Comparison of ENCODE assay signal across 1 cellular context in genomic region chr1:1307908-1308755, GRCh38.
TF ChIP-seq lines count a peak whose summit lies in the region.

Gene ACAP3 (minus strand): TSS chr1:1307930. CDS start chr1:1307815, 115 bp downstream.
Gene PUSL1 (plus strand): TSS chr1:1308597. CDS start chr1:1308644, 47 bp downstream.

TF ChIP-seq in HepG2, 621 proteins besides CTCF, POLR2A, EP300 and RAD21 (continued from another document and continues in another):
- 0 out of 2 replicates have a peak, but pooled peaks have one; percentile 17 for TF ChIP-seq CSRNP2 (CRISPR knock-in tag; conservative IDR thresholded peaks at IDR 0.05; ENCODE audit: low read depth)
- no peak for TF ChIP-seq ZNF713 (CRISPR knock-in tag; IDR thresholded peaks at IDR 0.05)
- TF ChIP-seq CC2D1A (CRISPR knock-in tag; IDR thresholded peaks at IDR 0.05): no peak
- 0 out of 2 replicates have a peak, but pooled peaks have one; percentile 23 for TF ChIP-seq ZKSCAN8 (CRISPR knock-in tag; IDR thresholded peaks at IDR 0.05; ENCODE audit: borderline replicate concordance)
- no peak for TF ChIP-seq ZNF326 (CRISPR knock-in tag; IDR thresholded peaks at IDR 0.05; ENCODE audit: borderline replicate concordance)
- 0 out of 2 replicates have a peak, but pooled peaks have one; percentile 41 for TF ChIP-seq YEATS2 (CRISPR knock-in tag; IDR thresholded peaks at IDR 0.05; ENCODE audit: borderline replicate concordance)
- TF ChIP-seq ZKSCAN5 (CRISPR knock-in tag; IDR thresholded peaks at IDR 0.05): no peak
- TF ChIP-seq SETDB1 (CRISPR knock-in tag; IDR thresholded peaks at IDR 0.05; ENCODE audit: borderline replicate concordance): no peak
- no peak for TF ChIP-seq RBAK (CRISPR knock-in tag; IDR thresholded peaks at IDR 0.05)
- TF ChIP-seq ZNF543 (CRISPR knock-in tag; IDR thresholded peaks at IDR 0.05): peak; percentile 48; the same call in 1 of the 2 replicates
- TF ChIP-seq FOXJ3 (CRISPR knock-in tag; IDR thresholded peaks at IDR 0.05; ENCODE audit: borderline replicate concordance): no peak
- no peak for TF ChIP-seq ZNF382 (CRISPR knock-in tag; IDR thresholded peaks at IDR 0.05; ENCODE audit: borderline replicate concordance)
- TF ChIP-seq ZNF672 (CRISPR knock-in tag; IDR thresholded peaks at IDR 0.05): no peak
- TF ChIP-seq ETS1 (CRISPR knock-in tag; IDR thresholded peaks at IDR 0.05): 0 out of 2 replicates have a peak, but pooled peaks have one; percentile 63
- no peak for TF ChIP-seq ZBTB3 (CRISPR knock-in tag; IDR thresholded peaks at IDR 0.05; ENCODE audit: borderline replicate concordance, low read depth)
- TF ChIP-seq ZNF33A (CRISPR knock-in tag; IDR thresholded peaks at IDR 0.05; ENCODE audit: borderline replicate concordance): no peak
- peak; percentile 93 for TF ChIP-seq MYC (CRISPR knock-in tag; IDR thresholded peaks at IDR 0.05; ENCODE audit: borderline replicate concordance)
- no peak for TF ChIP-seq KDM1A (CRISPR knock-in tag; IDR thresholded peaks at IDR 0.05)
- TF ChIP-seq TOPORS (CRISPR knock-in tag; IDR thresholded peaks at IDR 0.05): no peak
- TF ChIP-seq ZNF274 (CRISPR knock-in tag; IDR thresholded peaks at IDR 0.05): no peak
- peak; percentile 87 for TF ChIP-seq ZNF800 (CRISPR knock-in tag; IDR thresholded peaks at IDR 0.05)
- TF ChIP-seq ZNF839 (CRISPR knock-in tag; IDR thresholded peaks at IDR 0.05; ENCODE audit: borderline replicate concordance): no peak
- TF ChIP-seq ZNF670 (CRISPR knock-in tag; IDR thresholded peaks at IDR 0.05; ENCODE audit: borderline replicate concordance): no peak
- no peak for TF ChIP-seq FUBP1 (CRISPR knock-in tag; IDR thresholded peaks at IDR 0.05; ENCODE audit: borderline replicate concordance)
- TF ChIP-seq ZMYM4 (CRISPR knock-in tag; IDR thresholded peaks at IDR 0.05): peak; percentile 62; the same call in 1 of the 2 replicates
- TF ChIP-seq ZNF598 (CRISPR knock-in tag; IDR thresholded peaks at IDR 0.05; ENCODE audit: borderline replicate concordance): no peak; the same call in 1 of the 2 replicates
- TF ChIP-seq PAWR (CRISPR knock-in tag; IDR thresholded peaks at IDR 0.05; ENCODE audit: borderline replicate concordance): no peak
- no peak for TF ChIP-seq SMAD1 (CRISPR knock-in tag; IDR thresholded peaks at IDR 0.05; ENCODE audit: borderline replicate concordance, low read depth)
- no peak for TF ChIP-seq ATF1 (CRISPR knock-in tag; IDR thresholded peaks at IDR 0.05)
- no peak; the same call in 1 of the 2 replicates for TF ChIP-seq TEF (CRISPR knock-in tag; IDR thresholded peaks at IDR 0.05)
- peak; percentile 86 for TF ChIP-seq GABPB1 (CRISPR knock-in tag; IDR thresholded peaks at IDR 0.05)
- no peak for TF ChIP-seq NFKBIZ (CRISPR knock-in tag; IDR thresholded peaks at IDR 0.05)
- TF ChIP-seq HOXD1 (CRISPR knock-in tag; IDR thresholded peaks at IDR 0.05): peak; percentile 76; the same call in 1 of the 2 replicates
- peak; percentile 49; the same call in 1 of the 2 replicates for TF ChIP-seq NR2C2 (CRISPR knock-in tag; IDR thresholded peaks at IDR 0.05; ENCODE audit: borderline replicate concordance)
- TF ChIP-seq, protein P1, sequence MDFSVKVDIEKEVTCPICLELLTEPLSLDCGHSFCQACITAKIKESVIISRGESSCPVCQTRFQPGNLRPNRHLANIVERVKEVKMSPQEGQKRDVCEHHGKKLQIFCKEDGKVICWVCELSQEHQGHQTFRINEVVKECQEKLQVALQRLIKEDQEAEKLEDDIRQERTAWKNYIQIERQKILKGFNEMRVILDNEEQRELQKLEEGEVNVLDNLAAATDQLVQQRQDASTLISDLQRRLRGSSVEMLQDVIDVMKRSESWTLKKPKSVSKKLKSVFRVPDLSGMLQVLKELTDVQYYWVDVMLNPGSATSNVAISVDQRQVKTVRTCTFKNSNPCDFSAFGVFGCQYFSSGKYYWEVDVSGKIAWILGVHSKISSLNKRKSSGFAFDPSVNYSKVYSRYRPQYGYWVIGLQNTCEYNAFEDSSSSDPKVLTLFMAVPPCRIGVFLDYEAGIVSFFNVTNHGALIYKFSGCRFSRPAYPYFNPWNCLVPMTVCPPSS (IDR thresholded peaks at IDR 0.05): no peak
- TF ChIP-seq TBL1XR1 (IDR thresholded peaks at IDR 0.05; ENCODE audit: borderline replicate concordance, low read length, partially characterized antibody): no peak
- TF ChIP-seq, protein P2, sequence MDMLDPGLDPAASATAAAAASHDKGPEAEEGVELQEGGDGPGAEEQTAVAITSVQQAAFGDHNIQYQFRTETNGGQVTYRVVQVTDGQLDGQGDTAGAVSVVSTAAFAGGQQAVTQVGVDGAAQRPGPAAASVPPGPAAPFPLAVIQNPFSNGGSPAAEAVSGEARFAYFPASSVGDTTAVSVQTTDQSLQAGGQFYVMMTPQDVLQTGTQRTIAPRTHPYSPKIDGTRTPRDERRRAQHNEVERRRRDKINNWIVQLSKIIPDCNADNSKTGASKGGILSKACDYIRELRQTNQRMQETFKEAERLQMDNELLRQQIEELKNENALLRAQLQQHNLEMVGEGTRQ (IDR thresholded peaks at IDR 0.05; ENCODE audit: low read depth, low read length): no peak
- TF ChIP-seq, protein P2 (CRISPR knock-in tag; IDR thresholded peaks at IDR 0.05; ENCODE audit: borderline replicate concordance): 0 out of 2 replicates have a peak, but pooled peaks have one; percentile 15
- no peak for TF ChIP-seq TERF1 (CRISPR knock-in tag; IDR thresholded peaks at IDR 0.05)
- TF ChIP-seq, protein P3, sequence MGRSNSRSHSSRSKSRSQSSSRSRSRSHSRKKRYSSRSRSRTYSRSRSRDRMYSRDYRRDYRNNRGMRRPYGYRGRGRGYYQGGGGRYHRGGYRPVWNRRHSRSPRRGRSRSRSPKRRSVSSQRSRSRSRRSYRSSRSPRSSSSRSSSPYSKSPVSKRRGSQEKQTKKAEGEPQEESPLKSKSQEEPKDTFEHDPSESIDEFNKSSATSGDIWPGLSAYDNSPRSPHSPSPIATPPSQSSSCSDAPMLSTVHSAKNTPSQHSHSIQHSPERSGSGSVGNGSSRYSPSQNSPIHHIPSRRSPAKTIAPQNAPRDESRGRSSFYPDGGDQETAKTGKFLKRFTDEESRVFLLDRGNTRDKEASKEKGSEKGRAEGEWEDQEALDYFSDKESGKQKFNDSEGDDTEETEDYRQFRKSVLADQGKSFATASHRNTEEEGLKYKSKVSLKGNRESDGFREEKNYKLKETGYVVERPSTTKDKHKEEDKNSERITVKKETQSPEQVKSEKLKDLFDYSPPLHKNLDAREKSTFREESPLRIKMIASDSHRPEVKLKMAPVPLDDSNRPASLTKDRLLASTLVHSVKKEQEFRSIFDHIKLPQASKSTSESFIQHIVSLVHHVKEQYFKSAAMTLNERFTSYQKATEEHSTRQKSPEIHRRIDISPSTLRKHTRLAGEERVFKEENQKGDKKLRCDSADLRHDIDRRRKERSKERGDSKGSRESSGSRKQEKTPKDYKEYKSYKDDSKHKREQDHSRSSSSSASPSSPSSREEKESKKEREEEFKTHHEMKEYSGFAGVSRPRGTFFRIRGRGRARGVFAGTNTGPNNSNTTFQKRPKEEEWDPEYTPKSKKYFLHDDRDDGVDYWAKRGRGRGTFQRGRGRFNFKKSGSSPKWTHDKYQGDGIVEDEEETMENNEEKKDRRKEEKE (IDR thresholded peaks at IDR 0.05): no peak
- TF ChIP-seq SKI (IDR thresholded peaks at IDR 0.05; ENCODE audit: partially characterized antibody): peak; percentile 87
- no peak for TF ChIP-seq SMAD9 (CRISPR knock-in tag; IDR thresholded peaks at IDR 0.05)
- no peak for TF ChIP-seq U2AF2 (IDR thresholded peaks at IDR 0.05; ENCODE audit: low read depth, low read length)
- TF ChIP-seq ZNF124 (CRISPR knock-in tag; IDR thresholded peaks at IDR 0.05): 0 out of 2 replicates have a peak, but pooled peaks have one; percentile 43
- TF ChIP-seq YEATS4 (CRISPR knock-in tag; IDR thresholded peaks at IDR 0.05; ENCODE audit: borderline replicate concordance): peak; percentile 93
- TF ChIP-seq GPBP1L1 (CRISPR knock-in tag; IDR thresholded peaks at IDR 0.05): no peak
- no peak for TF ChIP-seq SSRP1 (CRISPR knock-in tag; IDR thresholded peaks at IDR 0.05)
- peak; percentile 69 for TF ChIP-seq RBFOX2 (IDR thresholded peaks at IDR 0.05; ENCODE audit: low read depth, low read length)
- 0 out of 2 replicates have a peak, but pooled peaks have one; percentile 71 for TF ChIP-seq RARG (CRISPR knock-in tag; IDR thresholded peaks at IDR 0.05; ENCODE audit: low read depth)
- no peak for TF ChIP-seq PTBP1 (IDR thresholded peaks at IDR 0.05; ENCODE audit: low read depth, low read length, poor library complexity, severe bottlenecking)
- TF ChIP-seq MXD1 (CRISPR knock-in tag; IDR thresholded peaks at IDR 0.05): no peak; the same call in 1 of the 2 replicates
